In genomic region chr3:97937205-97937604, GRCh38 we compare ENCODE assay signal across 15 cellular contexts. TPM values are rescaled to one million over a fixed set of nuclear protein-coding genes. Genes with fewer than 3 reads are reported as not detected.
DNase-seq lines count a peak whose midpoint lies in the region; ATAC-seq lines count a peak whose summit lies in the region.
"Had no signal": no experiment of that assay in that cellular context is flagged by ENCODE, and none has a peak within 500 bp of the region (broad histone marks: within the 10 kb centered on the region; RNA-seq: fewer than 3 reads in every experiment).

No MANE protein-coding gene starts in this region.

- no peaks in the 10 kb centered on the region for H3K9me3 ChIP-seq in T-helper 17 cell (ENCODE audit: control insufficient read depth, low read length, poor library complexity, severe bottlenecking)

- H3K4me3 Mint-ChIP-seq in T-helper 17 cell (no peak overlapping the region), T-cell (no peak overlapping the region)
- H3K4me3 Mint-ChIP-seq: B cell; CD4-positive, alpha-beta T cell; H9 had no signal

- POLR2A ChIA-PET in T-cell (lab: Charles Lee) = no interaction called here

- H3K4me1 Mint-ChIP-seq in T-helper 17 cell = peaks cover 6% of the 10 kb centered on the region
- peaks cover 0 to 6% (median 0%) of the 10 kb centered on the region in 3 donors for H3K4me1 Mint-ChIP-seq in T-cell
- H3K4me1 Mint-ChIP-seq: B cell, H9 had no signal

- H3K27me3 Mint-ChIP-seq in T-helper 17 cell (no peaks in the 10 kb centered on the region), T-cell (no peaks in the 10 kb centered on the region)
- H3K27me3 Mint-ChIP-seq: B cell; CD4-positive, alpha-beta T cell had no signal

- ATAC-seq in T-helper 17 cell = no peak
- ATAC-seq in GM19463 (IDR thresholded peaks at IDR 0.05; ENCODE audit: unreplicated experiment) = no peak
- no peak for ATAC-seq in GM18861 (IDR thresholded peaks at IDR 0.05; ENCODE audit: unreplicated experiment)
- ATAC-seq in T-cell (replicated peaks in 1 of 4) = no peak

- no peaks in the 10 kb centered on the region for H3K9me3 Mint-ChIP-seq in T-cell
- H3K9me3 Mint-ChIP-seq: CD4-positive, alpha-beta T cell; H9 had no signal

- peaks cover 2% of the 10 kb centered on the region for H3K36me3 Mint-ChIP-seq in T-helper 17 cell (ENCODE audit: low read depth)
- H3K36me3 Mint-ChIP-seq in T-cell = peaks cover 14% of the 10 kb centered on the region

- peak overlapping the region; percentile 34 for H3K27ac Mint-ChIP-seq in T-helper 17 cell
- no peak overlapping the region for H3K27ac Mint-ChIP-seq in T-cell
- H3K27ac Mint-ChIP-seq: B cell; CD4-positive, alpha-beta T cell; H9 had no signal

- peak; percentile 10 for DNase-seq in A172 (ENCODE audit: low spot score)
- peak; percentile 6 for DNase-seq in EL
- DNase-seq in T-helper 17 cell = no peak
- peak; percentile 33 for DNase-seq in left kidney (ENCODE audit: low read depth, low spot score)
- no peak for DNase-seq in NOMO-1 treated with DMSO at 0.1 percent for 48 hours (lab: John Stamatoyannopoulos, UW; ENCODE audit: unreplicated experiment)
- no peak for DNase-seq in T-cell
- DNase-seq: C1 segment of cervical spinal cord; CD4-positive, alpha-beta T cell; DMS79 treated with DMSO at 0.1 percent for 48 hours; GF-D8; GOT3; H9 had no signal

- CTCF ChIA-PET in T-cell (lab: Charles Lee) = no interaction called here

RNA-seq across cellular contexts. Expression of gene RIOX2, which starts 35.0 kb away (rescaled TPM):
- 36.4 and 42.3 TPM in 2 replicates for total RNA-seq in A172 (2014; rRNA removed; shearing (Covaris generic))
- total RNA-seq in T-helper 17 cell (10 to 100 TPM; 21.1 to 22.7 TPM), T-cell (10 to 100 TPM; 22.8 to 34.7 (median 30.9) TPM)

Comparison
In these comparisons a context has a peak if more than half of its experiments do, and no peak if none do; other contexts are left out.
1. DNase-seq: peak in A172 (single experiment), EL (single experiment) and left kidney (single experiment); none in T-helper 17 cell (0 of 3), NOMO-1 treated with DMSO at 0.1 percent for 48 hours (single experiment) and T-cell (0 of 34).